In genomic region chr1:6275826-6276764, GRCh38 we compare ENCODE assay signal across 10 cellular contexts. TPM values are rescaled to one million over a fixed set of nuclear protein-coding genes. Genes with fewer than 3 reads are reported as not detected.
DNase-seq lines count a peak whose midpoint lies in the region; ATAC-seq and TF ChIP-seq lines count a peak whose summit lies in the region.
"Had no signal": no experiment of that assay in that cellular context is flagged by ENCODE, and none has a peak within 500 bp of the region (broad histone marks: within the 10 kb centered on the region; RNA-seq: fewer than 3 reads in every experiment).

No MANE protein-coding gene starts in this region.

- H2AFZ ChIP-seq in neuronal stem cell (ENCODE audit: low read length), result peak overlapping the region; percentile 63

- no peak for TF ChIP-seq POLR2A in Peyer's patch (IDR thresholded peaks at IDR 0.05)

- H3K36me3 Mint-ChIP-seq in activated CD8-positive, alpha-beta T cell treated with anti-CD3 and anti-CD28 coated beads, Interleukin-2, amount 10 ng/mL, durations not matched to agents 7 days and 5 days (ENCODE audit: low read depth), result no peaks in the 10 kb centered on the region

- H2BK12ac ChIP-seq in neuronal stem cell (ENCODE audit: low read length), result no peak overlapping the region

- no peak overlapping the region for H4K8ac ChIP-seq in neuronal stem cell (ENCODE audit: low read depth, low read length)

- peak overlapping the region; percentile 32 for H2BK15ac ChIP-seq in neuronal stem cell (ENCODE audit: low read length)

- no peak overlapping the region for H3K4me3 Mint-ChIP-seq in activated CD8-positive, alpha-beta T cell treated with anti-CD3 and anti-CD28 coated beads, Interleukin-2, amount 10 ng/mL, durations not matched to agents 7 days and 5 days
- H3K4me3 Mint-ChIP-seq: activated CD4-positive, alpha-beta memory T cell treated with anti-CD3 and anti-CD28 coated beads, Interleukin-2, amount 10 ng/mL, durations not matched to agents 7 days and 5 days; CD4-positive, alpha-beta T cell had no signal

- H3K79me1 ChIP-seq in neuronal stem cell (ENCODE audit: low read depth, low read length), result peaks cover 10% of the 10 kb centered on the region

- CTCF ChIA-PET in activated CD8-positive, alpha-beta T cell treated with anti-CD3 and anti-CD28 coated beads, Interleukin-2, amount 10 ng/mL, durations not matched to agents 7 days and 5 days (lab: Charles Lee), result no interaction called here

- no peaks in the 10 kb centered on the region for H3K9me3 Mint-ChIP-seq in activated CD8-positive, alpha-beta T cell treated with anti-CD3 and anti-CD28 coated beads, Interleukin-2, amount 10 ng/mL, durations not matched to agents 7 days and 5 days (ENCODE audit: insufficient read depth)
- H3K9me3 Mint-ChIP-seq: activated CD4-positive, alpha-beta memory T cell treated with anti-CD3 and anti-CD28 coated beads, Interleukin-2, amount 10 ng/mL, durations not matched to agents 7 days and 5 days; CD4-positive, alpha-beta T cell had no signal

- DNase-seq in AG09309 (ENCODE audit: low read depth) (peak; percentile 48), Peyer's patch (peak in 2 of 3 donors; percentile 55 to 67), fibroblast of villous mesenchyme (ENCODE audit: low read depth) (peak; percentile 96), neuronal stem cell (ENCODE audit: low spot score) (no peak), NCI-H128 (lab: John Stamatoyannopoulos, UW; ENCODE audit: unreplicated experiment) (no peak), SW480 (ENCODE audit: low spot score) (no peak)
- DNase-seq in activated CD8-positive, alpha-beta T cell treated with anti-CD3 and anti-CD28 coated beads, Interleukin-2, amount 10 ng/mL, durations not matched to agents 7 days and 5 days, result no peak
- DNase-seq in activated CD4-positive, alpha-beta T cell treated with anti-CD3 and anti-CD28 coated beads for 1 hour, result no peak
- DNase-seq: activated CD4-positive, alpha-beta memory T cell treated with anti-CD3 and anti-CD28 coated beads, Interleukin-2, amount 10 ng/mL, durations not matched to agents 7 days and 5 days; CD4-positive, alpha-beta T cell had no signal

- peak overlapping the region; percentile 80 for H3K9ac ChIP-seq in neuronal stem cell (ENCODE audit: low read depth, low read length, poor library complexity)

- H3K36me3 ChIP-seq in Peyer's patch (peaks cover 0 to 5% (median 0%) of the 10 kb centered on the region in 3 donors), neuronal stem cell (replicated peaks in 1 of 2; ENCODE audit: control insufficient read depth in 2 of 2, insufficient read depth in 2 of 2, low read length in 2 of 2) (peaks cover 19 to 36% of the 10 kb centered on the region in 2 donors)

- H3K27me3 ChIP-seq in Peyer's patch, result no peaks in the 10 kb centered on the region
- H3K27me3 ChIP-seq in neuronal stem cell (ENCODE audit: control insufficient read depth in 3 of 3, insufficient read depth in 3 of 3, low read depth in 1 of 3, low read length in 3 of 3), result no peaks in the 10 kb centered on the region

- no peak overlapping the region for H2BK5ac ChIP-seq in neuronal stem cell (ENCODE audit: low read length)

- H3K18ac ChIP-seq in neuronal stem cell (ENCODE audit: low read length), result peak overlapping the region; percentile 96

- H3K9me3 ChIP-seq in Peyer's patch (no peaks in the 10 kb centered on the region), neuronal stem cell (replicated peaks in 1 of 2; ENCODE audit: control insufficient read depth in 2 of 2, insufficient read depth in 1 of 2, low read depth in 1 of 2, low read length in 2 of 2) (no peaks in the 10 kb centered on the region)

- H2AK5ac ChIP-seq in neuronal stem cell (ENCODE audit: low read depth, low read length), result peak overlapping the region; percentile 94

- peak overlapping the region; percentile 56 for H3K4ac ChIP-seq in neuronal stem cell (ENCODE audit: low read length)

- H3K4me1 ChIP-seq in Peyer's patch (peaks cover 0 to 44% (median 0%) of the 10 kb centered on the region in 4 donors), neuronal stem cell (ENCODE audit: control insufficient read depth in 2 of 2, insufficient read depth in 1 of 2, low read depth in 1 of 2, low read length in 2 of 2) (peaks cover 27 to 65% of the 10 kb centered on the region in 2 donors)

- no peak overlapping the region for H3K4me2 ChIP-seq in neuronal stem cell (ENCODE audit: insufficient read depth, low read length, poor library complexity, severe bottlenecking)

- H2BK120ac ChIP-seq in neuronal stem cell (ENCODE audit: low read depth, low read length), result no peak overlapping the region

- H3K14ac ChIP-seq in neuronal stem cell (ENCODE audit: low read length), result peak overlapping the region; percentile 47

- no peak overlapping the region for H4K91ac ChIP-seq in neuronal stem cell (ENCODE audit: low read depth, low read length, poor library complexity)

- H3K27me3 Mint-ChIP-seq in activated CD8-positive, alpha-beta T cell treated with anti-CD3 and anti-CD28 coated beads, Interleukin-2, amount 10 ng/mL, durations not matched to agents 7 days and 5 days (ENCODE audit: low read depth), result no peaks in the 10 kb centered on the region
- H3K27me3 Mint-ChIP-seq: activated CD4-positive, alpha-beta memory T cell treated with anti-CD3 and anti-CD28 coated beads, Interleukin-2, amount 10 ng/mL, durations not matched to agents 7 days and 5 days; CD4-positive, alpha-beta T cell had no signal

- peak overlapping the region; percentile 8; the same call in 1 of the 2 replicates for H3K4me3 ChIP-seq in AG09309 (ENCODE audit: control insufficient read depth, low read depth, low read length)
- H3K4me3 ChIP-seq in Peyer's patch, result no peak overlapping the region
- H3K4me3 ChIP-seq in fibroblast of villous mesenchyme (ENCODE audit: low read depth, low read length), result peak overlapping the region; percentile 23
- H3K4me3 ChIP-seq in neuronal stem cell (ENCODE audit: low read length in 2 of 2), result peak overlapping the region in 1 of 2 donors; percentile 20

- no peaks in the 10 kb centered on the region for H3K4me1 Mint-ChIP-seq in activated CD8-positive, alpha-beta T cell treated with anti-CD3 and anti-CD28 coated beads, Interleukin-2, amount 10 ng/mL, durations not matched to agents 7 days and 5 days (ENCODE audit: low read depth)
- H3K4me1 Mint-ChIP-seq: activated CD4-positive, alpha-beta memory T cell treated with anti-CD3 and anti-CD28 coated beads, Interleukin-2, amount 10 ng/mL, durations not matched to agents 7 days and 5 days had no signal

- TF ChIP-seq CTCF in AG09309 (IDR thresholded peaks at IDR 0.05; ENCODE audit: control insufficient read depth, insufficient read depth, low read depth, low read length, missing control alignments), result no peak
- TF ChIP-seq CTCF in Peyer's patch (IDR thresholded peaks at IDR 0.05), result no peak
- TF ChIP-seq CTCF in fibroblast of villous mesenchyme (IDR thresholded peaks at IDR 0.05; ENCODE audit: insufficient read depth, low read depth, low read length), result no peak

- POLR2A ChIA-PET in activated CD8-positive, alpha-beta T cell treated with anti-CD3 and anti-CD28 coated beads, Interleukin-2, amount 10 ng/mL, durations not matched to agents 7 days and 5 days (lab: Charles Lee), result interaction anchor here (0.8 kb wide), 1 partner anchor 34 kb away, joined by 4 read pairs; no protein-coding TSS in a partner anchor

- ATAC-seq in activated CD8-positive, alpha-beta T cell treated with anti-CD3 and anti-CD28 coated beads, Interleukin-2, amount 10 ng/mL, durations not matched to agents 7 days and 5 days, result no peak

- no peak overlapping the region for H3K27ac Mint-ChIP-seq in activated CD8-positive, alpha-beta T cell treated with anti-CD3 and anti-CD28 coated beads, Interleukin-2, amount 10 ng/mL, durations not matched to agents 7 days and 5 days
- H3K27ac Mint-ChIP-seq: activated CD4-positive, alpha-beta memory T cell treated with anti-CD3 and anti-CD28 coated beads, Interleukin-2, amount 10 ng/mL, durations not matched to agents 7 days and 5 days; CD4-positive, alpha-beta T cell had no signal

- H3K27ac ChIP-seq in Peyer's patch (peak overlapping the region; percentile 1 to 71 (median 24)), neuronal stem cell (replicated peaks; ENCODE audit: low read length) (peak overlapping the region; percentile 38)

- WGBS in neuronal stem cell (ENCODE audit: extremely low coverage in 2 of 2, insufficient read length in 2 of 2, insufficient replicate concordance in 1 of 2), 2 donors, result no CpG with 5 or more reads among the region's 35 CpGs

- H3K23ac ChIP-seq in neuronal stem cell (ENCODE audit: low read depth, low read length, poor library complexity), result no peak overlapping the region

RNA-seq across cellular contexts. Expression of gene GPR153, which starts 15.2 kb away (rescaled TPM):
- 100 to 1,000 TPM in 3 of 4 donors, 1 to 10 TPM in 1; 3.3 to 162 (median 121) TPM for total RNA-seq in Peyer's patch
- total RNA-seq in fibroblast of villous mesenchyme, result 5.2 and 5.8 TPM in 2 replicates
- polyA plus RNA-seq in neuronal stem cell (2013, experiment 1 of 2), result 21.7 TPM
- polyA plus RNA-seq in neuronal stem cell (2013, experiment 2 of 2), result 21.5 TPM
- 1 to 10 TPM in 1 of 2 experiments, under 1 TPM in 1; 0.99 to 1.0 TPM for total RNA-seq in activated CD8-positive, alpha-beta T cell treated with anti-CD3 and anti-CD28 coated beads, Interleukin-2, amount 10 ng/mL, durations not matched to agents 7 days and 5 days

RNA-seq across cellular contexts. Expression of gene HES3, which starts 32.1 kb away (rescaled TPM):
- total RNA-seq in Peyer's patch, result not detected
- total RNA-seq in fibroblast of villous mesenchyme, result not detected in 2 replicates
- 0.08 TPM for polyA plus RNA-seq in neuronal stem cell (2013, experiment 1 of 2)
- polyA plus RNA-seq in neuronal stem cell (2013, experiment 2 of 2), result 0.15 TPM
- not detected for total RNA-seq in activated CD8-positive, alpha-beta T cell treated with anti-CD3 and anti-CD28 coated beads, Interleukin-2, amount 10 ng/mL, durations not matched to agents 7 days and 5 days
- total RNA-seq: activated CD4-positive, alpha-beta memory T cell treated with anti-CD3 and anti-CD28 coated beads, Interleukin-2, amount 10 ng/mL, durations not matched to agents 7 days and 5 days; CD4-positive, alpha-beta T cell had no signal

RNA-seq across cellular contexts. Expression of gene ICMT, which starts 40.3 kb away (rescaled TPM):
- total RNA-seq in Peyer's patch (100 to 1,000 TPM in 1 of 4 donors, 10 to 100 TPM in 3; 26.4 to 109 (median 63.8) TPM), fibroblast of villous mesenchyme (64.1 and 99.7 TPM in 2 replicates)
- 38.1 TPM for polyA plus RNA-seq in neuronal stem cell (2013, experiment 1 of 2)
- 38.5 TPM for polyA plus RNA-seq in neuronal stem cell (2013, experiment 2 of 2)
- total RNA-seq in activated CD8-positive, alpha-beta T cell treated with anti-CD3 and anti-CD28 coated beads, Interleukin-2, amount 10 ng/mL, durations not matched to agents 7 days and 5 days, result 10 to 100 TPM; 67.9 to 68.7 TPM

Comparison
In these comparisons a context has a peak if more than half of its experiments do, and no peak if none do; other contexts are left out.
1. DNase-seq: peak in AG09309 (single experiment), Peyer's patch (2 of 3) and fibroblast of villous mesenchyme (single experiment); none in neuronal stem cell (single experiment), NCI-H128 (single experiment), SW480 (single experiment), activated CD8-positive, alpha-beta T cell treated with anti-CD3 and anti-CD28 coated beads, Interleukin-2, amount 10 ng/mL, durations not matched to agents 7 days and 5 days (single experiment) and activated CD4-positive, alpha-beta T cell treated with anti-CD3 and anti-CD28 coated beads for 1 hour (single experiment).
2. H3K4me3 ChIP-seq: peak in AG09309 (single experiment) and fibroblast of villous mesenchyme (single experiment); none in Peyer's patch (0 of 4).